Comparison of ENCODE assay signal across 1 cellular context in the genomic region with DNA sequence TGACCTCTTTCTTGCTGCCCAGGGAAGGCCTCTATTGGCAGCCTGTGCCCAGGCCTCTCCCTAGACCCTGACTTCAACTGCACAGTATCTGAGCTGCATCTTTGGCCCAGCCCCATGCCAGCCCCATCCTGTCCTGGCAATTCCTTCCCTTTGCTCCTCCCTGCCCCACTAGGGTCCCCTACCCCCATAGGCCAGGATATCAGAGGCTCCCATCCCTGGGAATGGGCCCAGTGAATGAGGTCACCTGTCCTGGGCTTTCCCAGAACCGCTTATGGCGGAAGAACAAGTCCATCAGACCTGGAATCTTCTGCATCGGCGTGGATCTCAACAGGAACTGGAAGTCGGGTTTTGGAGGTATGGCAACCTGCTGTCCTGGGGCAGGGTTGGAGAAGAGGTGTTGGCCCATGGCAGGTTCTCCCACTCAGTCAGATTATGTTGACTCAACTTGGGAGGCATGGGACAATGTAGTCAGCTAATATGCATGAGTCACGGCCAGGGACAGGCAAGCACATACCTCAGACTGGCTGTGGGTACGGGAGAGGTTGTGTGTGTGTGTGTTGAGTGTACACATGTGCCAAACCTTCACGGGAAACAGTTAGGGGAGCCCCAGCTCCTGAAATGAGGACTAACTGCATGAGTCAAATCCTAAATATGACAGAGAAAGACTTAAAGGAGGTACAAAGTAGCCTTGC.
TF ChIP-seq lines count a peak whose summit lies in the region.

No MANE protein-coding gene starts in this region.

TF ChIP-seq in SK-N-SH, 30 proteins besides CTCF, POLR2A, EP300 and RAD21 (continued from another document):
- TF ChIP-seq, protein P1, sequence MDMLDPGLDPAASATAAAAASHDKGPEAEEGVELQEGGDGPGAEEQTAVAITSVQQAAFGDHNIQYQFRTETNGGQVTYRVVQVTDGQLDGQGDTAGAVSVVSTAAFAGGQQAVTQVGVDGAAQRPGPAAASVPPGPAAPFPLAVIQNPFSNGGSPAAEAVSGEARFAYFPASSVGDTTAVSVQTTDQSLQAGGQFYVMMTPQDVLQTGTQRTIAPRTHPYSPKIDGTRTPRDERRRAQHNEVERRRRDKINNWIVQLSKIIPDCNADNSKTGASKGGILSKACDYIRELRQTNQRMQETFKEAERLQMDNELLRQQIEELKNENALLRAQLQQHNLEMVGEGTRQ (IDR thresholded peaks at IDR 0.05; ENCODE audit: borderline replicate concordance, low read depth, low read length), result no peak
- TF ChIP-seq MXI1 (IDR thresholded peaks at IDR 0.05; ENCODE audit: low read depth, low read length) (no peak), JUND (IDR thresholded peaks at IDR 0.05) (peak; percentile 93), FOSL2 (IDR thresholded peaks at IDR 0.05; ENCODE audit: borderline replicate concordance, low read depth) (peak; percentile 97), POLR2AphosphoS5 (IDR thresholded peaks at IDR 0.05; ENCODE audit: low read depth, low read length) (peak; percentile 53; the same call in 1 of the 2 replicates), EZH2phosphoT487 (IDR thresholded peaks at IDR 0.05; ENCODE audit: borderline replicate concordance, low read depth) (no peak), RXRA (IDR thresholded peaks at IDR 0.05; ENCODE audit: borderline replicate concordance, low read depth) (peak; percentile 52; the same call in 1 of the 2 replicates), ELF1 (IDR thresholded peaks at IDR 0.05) (no peak), MEF2A (IDR thresholded peaks at IDR 0.05; ENCODE audit: borderline replicate concordance, low read depth) (no peak), TCF12 (IDR thresholded peaks at IDR 0.05) (peak; percentile 90), SMC3 (IDR thresholded peaks at IDR 0.05; ENCODE audit: low read depth, low read length) (no peak), CHD2 (IDR thresholded peaks at IDR 0.05; ENCODE audit: low read length, partially characterized antibody) (no peak), GABPA (IDR thresholded peaks at IDR 0.05; ENCODE audit: low read depth) (no peak; the same call in 1 of the 2 replicates), NRF1 (IDR thresholded peaks at IDR 0.05; ENCODE audit: low read depth, low read length) (no peak), RCOR1 (IDR thresholded peaks at IDR 0.05; ENCODE audit: low read length) (no peak), GATA2 (CRISPR knock-in tag; IDR thresholded peaks at IDR 0.05) (no peak)
- TF ChIP-seq, protein P2, sequence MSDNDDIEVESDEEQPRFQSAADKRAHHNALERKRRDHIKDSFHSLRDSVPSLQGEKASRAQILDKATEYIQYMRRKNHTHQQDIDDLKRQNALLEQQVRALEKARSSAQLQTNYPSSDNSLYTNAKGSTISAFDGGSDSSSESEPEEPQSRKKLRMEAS (IDR thresholded peaks at IDR 0.05; ENCODE audit: low read depth), result peak; percentile 82
- TF ChIP-seq, protein P3, sequence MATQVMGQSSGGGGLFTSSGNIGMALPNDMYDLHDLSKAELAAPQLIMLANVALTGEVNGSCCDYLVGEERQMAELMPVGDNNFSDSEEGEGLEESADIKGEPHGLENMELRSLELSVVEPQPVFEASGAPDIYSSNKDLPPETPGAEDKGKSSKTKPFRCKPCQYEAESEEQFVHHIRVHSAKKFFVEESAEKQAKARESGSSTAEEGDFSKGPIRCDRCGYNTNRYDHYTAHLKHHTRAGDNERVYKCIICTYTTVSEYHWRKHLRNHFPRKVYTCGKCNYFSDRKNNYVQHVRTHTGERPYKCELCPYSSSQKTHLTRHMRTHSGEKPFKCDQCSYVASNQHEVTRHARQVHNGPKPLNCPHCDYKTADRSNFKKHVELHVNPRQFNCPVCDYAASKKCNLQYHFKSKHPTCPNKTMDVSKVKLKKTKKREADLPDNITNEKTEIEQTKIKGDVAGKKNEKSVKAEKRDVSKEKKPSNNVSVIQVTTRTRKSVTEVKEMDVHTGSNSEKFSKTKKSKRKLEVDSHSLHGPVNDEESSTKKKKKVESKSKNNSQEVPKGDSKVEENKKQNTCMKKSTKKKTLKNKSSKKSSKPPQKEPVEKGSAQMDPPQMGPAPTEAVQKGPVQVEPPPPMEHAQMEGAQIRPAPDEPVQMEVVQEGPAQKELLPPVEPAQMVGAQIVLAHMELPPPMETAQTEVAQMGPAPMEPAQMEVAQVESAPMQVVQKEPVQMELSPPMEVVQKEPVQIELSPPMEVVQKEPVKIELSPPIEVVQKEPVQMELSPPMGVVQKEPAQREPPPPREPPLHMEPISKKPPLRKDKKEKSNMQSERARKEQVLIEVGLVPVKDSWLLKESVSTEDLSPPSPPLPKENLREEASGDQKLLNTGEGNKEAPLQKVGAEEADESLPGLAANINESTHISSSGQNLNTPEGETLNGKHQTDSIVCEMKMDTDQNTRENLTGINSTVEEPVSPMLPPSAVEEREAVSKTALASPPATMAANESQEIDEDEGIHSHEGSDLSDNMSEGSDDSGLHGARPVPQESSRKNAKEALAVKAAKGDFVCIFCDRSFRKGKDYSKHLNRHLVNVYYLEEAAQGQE (IDR thresholded peaks at IDR 0.05; ENCODE audit: low read depth, low read length), result no peak
TF ChIP-seq in SK-N-SH: peak in this region for 9.
